ENCODE assay signal across 16 cellular contexts in genomic region chr14:82528011-82528410, GRCh38.
A peak's percentile ranks its signal among the peaks of the same experiment; 100 is the strongest.
DNase-seq lines count a peak whose midpoint lies in the region; ATAC-seq and TF ChIP-seq lines count a peak whose summit lies in the region.
"Had no signal": no experiment of that assay in that cellular context is flagged by ENCODE, and none has a peak within 500 bp of the region (broad histone marks: within the 10 kb centered on the region; RNA-seq: fewer than 3 reads in every experiment).

No MANE protein-coding gene starts in this region.

- no peaks in the 10 kb centered on the region for H4K20me1 ChIP-seq in osteoblast (ENCODE audit: insufficient read depth, low read length)

- no peak overlapping the region for H3K27ac ChIP-seq in osteoblast (ENCODE audit: low read depth, low read length)
- H3K27ac ChIP-seq: PC-9, SK-N-MC had no signal

- no peak for ATAC-seq in GM18858 (IDR thresholded peaks at IDR 0.05; ENCODE audit: unreplicated experiment)
- ATAC-seq: K562, T-cell had no signal

- no peaks in the 10 kb centered on the region for H3K27me3 Mint-ChIP-seq in glutamatergic neuron (ENCODE audit: unreplicated experiment)
- H3K27me3 Mint-ChIP-seq: B cell; CD4-positive, CD25-positive, alpha-beta regulatory T cell; T-cell had no signal

- no peaks in the 10 kb centered on the region for H3K9me3 Mint-ChIP-seq in glutamatergic neuron (ENCODE audit: unreplicated experiment)

- DNase-seq in DMS53 (lab: John Stamatoyannopoulos, UW) = peak; percentile 80
- DNase-seq in NCI-H1694 treated with DMSO at 0.1 percent for 48 hours (lab: John Stamatoyannopoulos, UW) = peak; percentile 88
- peak; percentile 52 for DNase-seq in NCI-H524 treated with DMSO at 0.1 percent for 48 hours (lab: John Stamatoyannopoulos, UW)
- DNase-seq in glutamatergic neuron = no peak
- DNase-seq in medulla oblongata (ENCODE audit: extremely low spot score) = no peak
- DNase-seq in osteoblast (ENCODE audit: insufficient read length, low spot score, missing footprints) = no peak
- DNase-seq: CD4-positive, CD25-positive, alpha-beta regulatory T cell; HFFc6; NCI-H1436 treated with DMSO at 0.1 percent for 48 hours; PC-9; T-cell; T1000 had no signal

- H3K4me1 ChIP-seq in osteoblast (ENCODE audit: insufficient read depth, low read length) = no peaks in the 10 kb centered on the region

- no peak overlapping the region for H2AFZ ChIP-seq in osteoblast (ENCODE audit: low read length)
- H2AFZ ChIP-seq: PC-9 had no signal

- H3K4me3 Mint-ChIP-seq in glutamatergic neuron (ENCODE audit: unreplicated experiment) = no peak overlapping the region
- H3K4me3 Mint-ChIP-seq: B cell; CD4-positive, CD25-positive, alpha-beta regulatory T cell; HFFc6; T-cell had no signal

- H3K4me3 ChIP-seq in osteoblast (ENCODE audit: insufficient read depth, low read length) = no peak overlapping the region
- H3K4me3 ChIP-seq: K562, PC-9, SK-N-MC had no signal

- H3K9me3 ChIP-seq in osteoblast (ENCODE audit: low read depth, low read length) = no peaks in the 10 kb centered on the region

- H3K79me2 ChIP-seq in osteoblast (ENCODE audit: insufficient read depth, low read length) = no peaks in the 10 kb centered on the region

- no peaks in the 10 kb centered on the region for H3K36me3 Mint-ChIP-seq in glutamatergic neuron (ENCODE audit: unreplicated experiment)
- H3K36me3 Mint-ChIP-seq: CD4-positive, CD25-positive, alpha-beta regulatory T cell; T-cell had no signal

- no peaks in the 10 kb centered on the region for H3K27me3 ChIP-seq in osteoblast (ENCODE audit: insufficient read depth, low read length)

- H3K36me3 ChIP-seq in osteoblast (ENCODE audit: insufficient read depth, low read length) = no peaks in the 10 kb centered on the region

- H3K27ac Mint-ChIP-seq in glutamatergic neuron (ENCODE audit: unreplicated experiment) = peak overlapping the region; percentile 44
- H3K27ac Mint-ChIP-seq: B cell; CD4-positive, CD25-positive, alpha-beta regulatory T cell; HFFc6; T-cell had no signal

- H3K4me2 ChIP-seq in osteoblast (ENCODE audit: insufficient read depth, low read length) = no peak overlapping the region
- H3K4me2 ChIP-seq: PC-9 had no signal

- peaks cover 11% of the 10 kb centered on the region for H3K4me1 Mint-ChIP-seq in glutamatergic neuron (ENCODE audit: low read depth, unreplicated experiment)
- H3K4me1 Mint-ChIP-seq: B cell; CD4-positive, CD25-positive, alpha-beta regulatory T cell; T-cell had no signal

- no peak for TF ChIP-seq CTCF in glutamatergic neuron (IDR thresholded peaks at IDR 0.05; ENCODE audit: partially characterized antibody, unreplicated experiment)
- no peak for TF ChIP-seq CTCF in osteoblast (IDR thresholded peaks at IDR 0.05; ENCODE audit: extremely low read depth, low read depth, low read length)

Comparison
In these comparisons a context has a peak if more than half of its experiments do, and no peak if none do; other contexts are left out.
1. DNase-seq: peak in DMS53 (single experiment), NCI-H1694 treated with DMSO at 0.1 percent for 48 hours (single experiment) and NCI-H524 treated with DMSO at 0.1 percent for 48 hours (single experiment); none in glutamatergic neuron (single experiment), medulla oblongata (single experiment) and osteoblast (single experiment).